ENCODE assay signal across 34 cellular contexts in the genomic region with DNA sequence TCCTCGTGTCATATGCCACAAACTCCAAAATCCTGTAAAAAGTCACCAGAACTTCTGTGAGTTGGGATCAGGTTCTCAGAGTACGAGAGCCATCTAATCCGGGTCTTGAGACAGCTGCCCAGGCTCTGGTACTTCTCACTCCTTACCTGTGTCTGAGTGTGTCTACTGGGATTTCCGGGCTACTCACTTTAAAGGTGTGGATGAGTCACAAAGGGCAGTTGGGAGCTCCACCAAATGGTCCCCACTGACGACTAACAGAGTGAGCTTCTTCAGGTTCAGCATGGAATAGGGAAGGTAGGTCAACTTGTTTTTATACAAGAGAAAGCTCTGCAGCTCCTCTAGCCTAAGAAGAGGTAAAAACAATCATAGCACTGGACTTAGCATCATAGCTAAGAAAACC. TPM values are rescaled to one million over a fixed set of nuclear protein-coding genes. Genes with fewer than 3 reads are reported as not detected.
"Had no signal": no experiment of that assay in that cellular context is flagged by ENCODE, and none has a peak within 500 bp of the region (broad histone marks: within the 10 kb centered on the region; RNA-seq: fewer than 3 reads in every experiment).

No MANE protein-coding gene starts in this region.

- FAIRE-seq: astrocyte, endothelial cell of umbilical vein had no signal

- H3K27ac ChIP-seq: brain microvascular endothelial cell, heart right ventricle, left ventricle myocardium inferior, neutrophil, right lobe of liver, thoracic aorta, uterus had no signal

- H3K27ac Mint-ChIP-seq: activated CD4-positive, alpha-beta memory T cell treated with anti-CD3 and anti-CD28 coated beads for 36 hours; activated CD4-positive, alpha-beta T cell treated with anti-CD3 and anti-CD28 coated beads, Interleukin-2, amount 10 ng/mL, durations not matched to agents 24 days and 14 days; mesothelial cell of epicardium; naive B cell; nephron progenitor cell; stimulated activated naive CD8-positive, alpha-beta T cell treated with anti-CD3 and anti-CD28 coated beads, Interleukin-15, Interleukin-2, amounts not matched to agents 100 ng/mL and 50 ng/mL, for 24 hours; T-helper 17 cell had no signal

- H3K27me3 ChIP-seq: brain microvascular endothelial cell, heart right ventricle, right lobe of liver, uterus had no signal

- H3K4me1 ChIP-seq: heart right ventricle, left ventricle myocardium inferior, right lobe of liver, uterus had no signal

- H3K9me3 ChIP-seq: heart right ventricle, left ventricle myocardium inferior, neutrophil, right lobe of liver, thoracic aorta, uterus had no signal

- H3K36me3 ChIP-seq: brain microvascular endothelial cell, neutrophil, right lobe of liver, thoracic aorta, uterus had no signal

- H3K4me3 ChIP-seq: heart right ventricle, left ventricle myocardium inferior, right lobe of liver, thoracic aorta, uterus had no signal

- H3K4me1 Mint-ChIP-seq: activated CD4-positive, alpha-beta T cell treated with anti-CD3 and anti-CD28 coated beads, Interleukin-2, amount 10 ng/mL, durations not matched to agents 24 days and 14 days; mesothelial cell of epicardium; nephron progenitor cell had no signal

- H3K27me3 Mint-ChIP-seq: activated CD4-positive, alpha-beta memory T cell treated with anti-CD3 and anti-CD28 coated beads for 36 hours; stimulated activated naive CD8-positive, alpha-beta T cell treated with anti-CD3 and anti-CD28 coated beads, Interleukin-15, Interleukin-2, amounts not matched to agents 100 ng/mL and 50 ng/mL, for 24 hours; T-helper 17 cell had no signal

- ATAC-seq: esophagus mucosa, heart right ventricle, right lobe of liver, T-helper 17 cell had no signal

- DNase-seq: activated CD4-positive, alpha-beta memory T cell treated with anti-CD3 and anti-CD28 coated beads for 36 hours; activated CD4-positive, alpha-beta T cell treated with anti-CD3 and anti-CD28 coated beads, Interleukin-2, amount 10 ng/mL, durations not matched to agents 24 days and 14 days; activated CD4-positive, CD25-positive, alpha-beta regulatory T cell treated with anti-CD3 and anti-CD28 coated beads, Interleukin-2, amount 50 U/mL, for 72 hours; activated CD8-positive, alpha-beta memory T cell treated with anti-CD3 and anti-CD28 coated beads, Interleukin-2, amount 50 U/mL, for 4 hours; activated gamma-delta T cell treated with Interleukin-2 at 50 U/mL for 16 hours; activated naive CD4-positive, alpha-beta T cell treated with anti-CD3 and anti-CD28 coated beads, Interleukin-2, amount 50 U/mL, for 16 hours; activated T-cell treated with anti-CD3 and anti-CD28 coated beads, Interleukin-2, amount 50 U/mL, for 1 hour; amniotic stem cell; brain microvascular endothelial cell; central memory CD4-positive, alpha-beta T cell; foreskin melanocyte; heart right ventricle; left ventricle myocardium inferior; naive B cell; nephron progenitor cell; right lobe of liver; stimulated activated CD4-positive, alpha-beta T cell treated with anti-CD3 and anti-CD28 coated beads, Interleukin-2, amount 100 ng/mL, for 48 hours; T-helper 17 cell; T1000; trophoblast cell; uterus had no signal

- H3K36me3 Mint-ChIP-seq: activated CD4-positive, alpha-beta memory T cell treated with anti-CD3 and anti-CD28 coated beads for 36 hours; mesothelial cell of epicardium; naive B cell had no signal

- H3K4me3 Mint-ChIP-seq: activated CD4-positive, alpha-beta memory T cell treated with anti-CD3 and anti-CD28 coated beads for 36 hours; activated CD4-positive, alpha-beta T cell treated with anti-CD3 and anti-CD28 coated beads, Interleukin-2, amount 10 ng/mL, durations not matched to agents 24 days and 14 days; mesothelial cell of epicardium; naive B cell; nephron progenitor cell; stimulated activated naive CD8-positive, alpha-beta T cell treated with anti-CD3 and anti-CD28 coated beads, Interleukin-15, Interleukin-2, amounts not matched to agents 100 ng/mL and 50 ng/mL, for 24 hours; T-helper 17 cell had no signal

- H3K9me3 Mint-ChIP-seq: activated CD4-positive, alpha-beta memory T cell treated with anti-CD3 and anti-CD28 coated beads for 36 hours; activated CD4-positive, alpha-beta T cell treated with anti-CD3 and anti-CD28 coated beads, Interleukin-2, amount 10 ng/mL, durations not matched to agents 24 days and 14 days; mesothelial cell of epicardium; nephron progenitor cell; stimulated activated naive CD8-positive, alpha-beta T cell treated with anti-CD3 and anti-CD28 coated beads, Interleukin-15, Interleukin-2, amounts not matched to agents 100 ng/mL and 50 ng/mL, for 24 hours had no signal

RNA-seq across cellular contexts. Expression of gene RTP3, which starts 29.5 kb away (rescaled TPM):
- total RNA-seq: activated CD4-positive, alpha-beta memory T cell treated with anti-CD3 and anti-CD28 coated beads for 36 hours; activated CD4-positive, alpha-beta T cell treated with anti-CD3 and anti-CD28 coated beads, Interleukin-2, amount 10 ng/mL, durations not matched to agents 24 days and 14 days; activated CD8-positive, alpha-beta memory T cell treated with anti-CD3 and anti-CD28 coated beads for 36 hours; astrocyte; endothelial cell of umbilical vein; esophagus mucosa; glomerular endothelial cell; heart right ventricle; left ventricle myocardium inferior; lung microvascular endothelial cell; mesothelial cell of epicardium; osteocyte; posterior vena cava; subcutaneous adipose tissue; T-helper 17 cell; thoracic aorta; uterus had no signal
- polyA plus RNA-seq: heart right ventricle had no signal

RNA-seq across cellular contexts. Expression of gene LRRC2, which starts 38.9 kb away (rescaled TPM):
- total RNA-seq: activated CD4-positive, alpha-beta memory T cell treated with anti-CD3 and anti-CD28 coated beads for 36 hours; activated CD4-positive, alpha-beta T cell treated with anti-CD3 and anti-CD28 coated beads, Interleukin-2, amount 10 ng/mL, durations not matched to agents 24 days and 14 days; activated CD8-positive, alpha-beta memory T cell treated with anti-CD3 and anti-CD28 coated beads for 36 hours had no signal
